Comparison of ENCODE assay signal across 20 cellular contexts in the genomic region with DNA sequence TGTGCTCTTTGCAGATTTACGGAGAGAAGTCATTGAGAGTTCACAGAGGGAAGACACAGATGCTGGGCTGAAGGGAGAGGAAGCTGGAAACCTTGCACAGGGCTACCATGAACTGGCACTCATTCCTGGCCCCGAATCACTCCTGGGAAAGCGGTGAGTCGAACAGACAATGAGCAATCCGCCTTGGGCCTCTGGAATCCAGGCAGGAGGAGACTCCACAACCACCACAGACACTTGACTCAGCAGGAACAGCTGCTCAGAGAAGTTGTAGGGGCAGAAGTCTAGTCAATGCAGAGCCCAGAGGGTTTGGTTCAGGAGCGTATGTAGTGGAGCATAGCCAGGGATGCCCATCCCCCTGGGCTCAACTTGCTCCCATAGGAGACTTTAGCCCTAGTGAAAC.
"Had no signal": no experiment of that assay in that cellular context is flagged by ENCODE, and none has a peak within 500 bp of the region (broad histone marks: within the 10 kb centered on the region; RNA-seq: fewer than 3 reads in every experiment).

No MANE protein-coding gene starts in this region.

- H3K27ac ChIP-seq: body of pancreas, coronary artery, pancreas, right lobe of liver, upper lobe of left lung, WERI-Rb-1 had no signal

- H3K36me3 ChIP-seq: pancreas, right lobe of liver, upper lobe of left lung, WERI-Rb-1 had no signal

- H3K4me3 ChIP-seq: body of pancreas, coronary artery, pancreas, right lobe of liver, upper lobe of left lung had no signal

- H3K9me3 ChIP-seq: body of pancreas, pancreas, right lobe of liver, upper lobe of left lung had no signal

- H3K27ac Mint-ChIP-seq: naive thymus-derived CD8-positive, alpha-beta T cell; stimulated activated naive CD8-positive, alpha-beta T cell treated with anti-CD3 and anti-CD28 coated beads, Interleukin-15, amount 100 ng/mL, for 72 hours had no signal

- DNase-seq: activated CD4-positive, alpha-beta T cell treated with anti-CD3 and anti-CD28 coated beads for 1 hour; activated CD8-positive, alpha-beta memory T cell treated with anti-CD3 and anti-CD28 coated beads for 24 hours; activated CD8-positive, alpha-beta memory T cell treated with anti-CD3 and anti-CD28 coated beads, Interleukin-2, amount 50 U/mL, for 48 hours; activated effector memory CD4-positive, alpha-beta T cell treated with Interleukin-2 at 50 U/mL for 16 hours; activated naive CD4-positive, alpha-beta T cell treated with anti-CD3 and anti-CD28 coated beads, Interleukin-2, amount 50 U/mL, for 16 hours; activated T-cell treated with anti-CD3 and anti-CD28 coated beads, Interleukin-2, amount 50 U/mL, for 48 hours; body of pancreas; erythroblast; left cardiac atrium; naive thymus-derived CD8-positive, alpha-beta T cell; small intestine; stimulated activated CD4-positive, alpha-beta T cell treated with anti-CD3 and anti-CD28 coated beads, Interleukin-15, amount 100 ng/mL, for 24 hours; stimulated activated CD4-positive, alpha-beta T cell treated with anti-CD3 and anti-CD28 coated beads, Interleukin-2, amount 100 ng/mL, for 48 hours; stimulated activated naive CD8-positive, alpha-beta T cell treated with anti-CD3 and anti-CD28 coated beads, Interleukin-15, amount 100 ng/mL, for 72 hours; T-helper 2 cell; WERI-Rb-1 had no signal

- H3K27me3 ChIP-seq: body of pancreas, right lobe of liver, upper lobe of left lung had no signal

- H3K36me3 Mint-ChIP-seq: naive thymus-derived CD8-positive, alpha-beta T cell had no signal

- ATAC-seq: body of pancreas; left cardiac atrium; naive thymus-derived CD8-positive, alpha-beta T cell; pancreas; stimulated activated naive CD8-positive, alpha-beta T cell treated with anti-CD3 and anti-CD28 coated beads, Interleukin-15, amount 100 ng/mL, for 72 hours had no signal

- H3K4me1 ChIP-seq: body of pancreas, pancreas, right lobe of liver, upper lobe of left lung had no signal
